ENCODE assay signal across 16 cellular contexts in genomic region chr9:101737165-101737704, GRCh38. TPM values are rescaled to one million over a fixed set of nuclear protein-coding genes. Genes with fewer than 3 reads are reported as not detected.
A peak's percentile ranks its signal among the peaks of the same experiment; 100 is the strongest.
DNase-seq lines count a peak whose midpoint lies in the region; ATAC-seq and TF ChIP-seq lines count a peak whose summit lies in the region.
"Had no signal": no experiment of that assay in that cellular context is flagged by ENCODE, and none has a peak within 500 bp of the region (broad histone marks: within the 10 kb centered on the region; RNA-seq: fewer than 3 reads in every experiment).

No MANE protein-coding gene starts in this region.

- H3K4me3 ChIP-seq in NT2/D1 (ENCODE audit: insufficient read length, low read depth) (peak overlapping the region; percentile 68), iPS-18c (ENCODE audit: insufficient read depth, low read depth, low read length) (peak overlapping the region; percentile 58; the same call in 1 of the 2 replicates), retinal pigment epithelial cell (ENCODE audit: low read length) (peak overlapping the region; percentile 4), A673 (ENCODE audit: low read depth, low read length, poor library complexity, severe bottlenecking) (no peak overlapping the region)

- POLR2A ChIA-PET in A673 (lab: Charles Lee; ENCODE audit: low non-redundant PET), result no interaction called here

- ATAC-seq in GM21825 (IDR thresholded peaks at IDR 0.05; ENCODE audit: unreplicated experiment), result no peak
- ATAC-seq: gastrocnemius medialis had no signal

- H3K9me3 ChIP-seq in ES-I3 (ENCODE audit: control insufficient read depth, insufficient read depth, low read length) (no peaks in the 10 kb centered on the region), NT2/D1 (ENCODE audit: insufficient read depth, low read length) (no peaks in the 10 kb centered on the region), iPS-18c (ENCODE audit: control insufficient read depth, insufficient read depth, low read length) (no peaks in the 10 kb centered on the region), A673 (ENCODE audit: low read depth, low read length, poor library complexity, severe bottlenecking) (no peaks in the 10 kb centered on the region)
- H3K9me3 ChIP-seq: gastrocnemius medialis had no signal

- no peak overlapping the region for H3K27ac ChIP-seq in A673 (ENCODE audit: low read depth, low read length, poor library complexity, severe bottlenecking)
- H3K27ac ChIP-seq: gastrocnemius medialis had no signal

- peak overlapping the region; percentile 40; the same call in 1 of the 2 replicates for H3K9ac ChIP-seq in ES-I3 (ENCODE audit: low read depth, low read length)
- H3K9ac ChIP-seq in NT2/D1 (ENCODE audit: insufficient read length, low read depth), result no peak overlapping the region

- no peaks in the 10 kb centered on the region for H3K4me1 ChIP-seq in ES-I3 (ENCODE audit: insufficient read depth, low read length)
- peaks cover 7% of the 10 kb centered on the region for H3K4me1 ChIP-seq in NT2/D1 (ENCODE audit: insufficient read depth, insufficient read length)
- no peaks in the 10 kb centered on the region for H3K4me1 ChIP-seq in A673 (ENCODE audit: insufficient read depth, low read length, poor library complexity, severe bottlenecking)
- H3K4me1 ChIP-seq: gastrocnemius medialis had no signal

- DNase-seq in NT2/D1 (ENCODE audit: low read depth, low spot score) (no peak), retinal pigment epithelial cell (ENCODE audit: low read depth) (no peak), GM20000 (ENCODE audit: low spot score) (no peak), inferior parietal cortex (ENCODE audit: extremely low spot score) (no peak), A673 (ENCODE audit: low spot score) (no peak)
- DNase-seq: activated B cell treated with CpG ODN at 0.5 μM for 24 hours; activated CD8-positive, alpha-beta memory T cell treated with anti-CD3 and anti-CD28 coated beads, Interleukin-2, amount 50 U/mL, for 48 hours; DMS 273 treated with DMSO at 0.1 percent for 48 hours; gastrocnemius medialis; trophoblast cell had no signal

- TF ChIP-seq CTCF in retinal pigment epithelial cell (conservative IDR thresholded peaks at IDR 0.05; ENCODE audit: low read depth, low read length) (no peak), GM20000 (IDR thresholded peaks at IDR 0.05; ENCODE audit: extremely low read depth, missing control alignments) (no peak), A673 (conservative IDR thresholded peaks at IDR 0.05; ENCODE audit: low read depth, low read length) (no peak)

- BruUV-seq in A673 (replicated peaks; lab: Mats Ljungman, UMichigan), result no TSS peak

- CTCF ChIA-PET in A673 (lab: Charles Lee), result no interaction called here

- intact Hi-C loops in A673 (cut with micrococcal nuclease; ENCODE audit: unreplicated experiment), result no loop called here

- H3K36me3 ChIP-seq in ES-I3 (ENCODE audit: insufficient read depth, low read length), result no peaks in the 10 kb centered on the region
- no peaks in the 10 kb centered on the region for H3K36me3 ChIP-seq in NT2/D1 (ENCODE audit: insufficient read depth, insufficient read length, low read length)
- no peaks in the 10 kb centered on the region for H3K36me3 ChIP-seq in A673 (ENCODE audit: insufficient read depth, low read length, poor library complexity, severe bottlenecking)
- H3K36me3 ChIP-seq: gastrocnemius medialis had no signal

- H3K27me3 ChIP-seq in NT2/D1 (ENCODE audit: insufficient read depth, insufficient read length), result peaks cover 47% of the 10 kb centered on the region
- peaks cover 95% of the 10 kb centered on the region for H3K27me3 ChIP-seq in A673 (replicated peaks; ENCODE audit: insufficient read depth, low read depth, low read length, poor library complexity)

RNA-seq across cellular contexts. Expression of gene GRIN3A, which starts 1.2 kb away (rescaled TPM):
- total RNA-seq in A673 (2021), result not detected in 2 replicates
- total RNA-seq: activated B cell treated with CpG ODN at 0.5 μM for 24 hours, B cell, endothelial cell of umbilical vein, gastrocnemius medialis, kidney epithelial cell had no signal
